Comparison of ENCODE assay signal across 8 cellular contexts in genomic region chr10:109922976-109923921, GRCh38. TPM values are rescaled to one million over a fixed set of nuclear protein-coding genes. Genes with fewer than 3 reads are reported as not detected.
DNase-seq lines count a peak whose midpoint lies in the region; ATAC-seq lines count a peak whose summit lies in the region.

TSS of gene XPNPEP1 (minus strand) at chr10:109923511. CDS start at chr10:109923433, 78 bp downstream.

- DNase-seq in NCI-H1417 (lab: John Stamatoyannopoulos, UW) (peak; percentile 73 to 80 (median 74)), T1000 (lab: John Stamatoyannopoulos, UW) (peak; percentile 70), astrocyte of the hippocampus (ENCODE audit: low read depth, low spot score) (peak; percentile 96), hypothalamus (lab: John Stamatoyannopoulos, UW) (peak; percentile 20 to 90 (median 82)), sciatic nerve (ENCODE audit: low spot score) (peak; percentile 93), cortex of kidney (lab: John Stamatoyannopoulos, UW) (no peak)

- intact Hi-C loops in sciatic nerve (cut with DNase I) = no loop called here

- ATAC-seq in GM18499 (IDR thresholded peaks at IDR 0.05; ENCODE audit: insufficient read depth, unreplicated experiment) = peak; percentile 85
- peak; percentile 94 for ATAC-seq in HG02763 (IDR thresholded peaks at IDR 0.05; ENCODE audit: unreplicated experiment)
- peak; percentile 94 for ATAC-seq in sciatic nerve

RNA-seq across cellular contexts. Expression of gene XPNPEP1, which starts in this region (rescaled TPM):
- total RNA-seq in sciatic nerve = 60.6 TPM
